Comparison of ENCODE assay signal across 9 cellular contexts in the genomic region with DNA sequence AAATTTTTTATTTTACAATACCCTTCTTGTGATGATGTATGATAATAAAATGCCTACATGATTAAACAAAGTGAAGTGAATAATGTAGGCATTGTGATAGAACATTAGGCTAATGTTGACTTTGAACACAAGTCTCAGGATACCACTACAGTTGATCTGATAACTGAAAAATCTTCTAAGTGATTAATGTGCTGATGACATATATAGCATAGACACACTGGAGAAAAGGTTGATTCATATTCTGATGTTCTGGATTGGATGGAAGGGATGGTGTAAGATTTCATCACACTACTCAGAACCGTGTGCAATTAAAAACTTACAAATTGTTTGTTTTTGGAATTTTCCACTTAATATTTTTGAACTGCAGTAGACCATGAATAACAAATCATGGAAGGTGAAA.
"Had no signal": no experiment of that assay in that cellular context is flagged by ENCODE, and none has a peak within 500 bp of the region (broad histone marks: within the 10 kb centered on the region; RNA-seq: fewer than 3 reads in every experiment).

No MANE protein-coding gene starts in this region.

- H3K4me1 ChIP-seq: HAP-1 had no signal

- H3K9ac ChIP-seq: GM23248 had no signal

- ATAC-seq: GM23338, HCT116 had no signal

- H3K36me3 ChIP-seq: HAP-1 had no signal

- H3K9me3 ChIP-seq: HAP-1 had no signal

- H3K27ac ChIP-seq: GM23248 had no signal

- DNase-seq: GM23248, GOT3, H7, H9, HCEC 1CT, HFFc6 had no signal

- H3K4me2 ChIP-seq: GM23338 had no signal

- H3K4me3 ChIP-seq: GM23248, GM23338, HAP-1 had no signal

- H2AFZ ChIP-seq: GM23248, GM23338 had no signal
